Comparison of ENCODE assay signal across 16 cellular contexts in genomic region chrX:24243692-24244091, GRCh38.
DNase-seq lines count a peak whose midpoint lies in the region; ATAC-seq and TF ChIP-seq lines count a peak whose summit lies in the region.
"Had no signal": no experiment of that assay in that cellular context is flagged by ENCODE, and none has a peak within 500 bp of the region (broad histone marks: within the 10 kb centered on the region; RNA-seq: fewer than 3 reads in every experiment).

No MANE protein-coding gene starts in this region.

- H3K36me3 ChIP-seq in mammary epithelial cell (ENCODE audit: insufficient read depth, low read length) = no peaks in the 10 kb centered on the region
- no peaks in the 10 kb centered on the region for H3K36me3 ChIP-seq in OCI-LY3 (replicated peaks; ENCODE audit: low read depth, low read length)

- no peaks in the 10 kb centered on the region for H3K79me2 ChIP-seq in mammary epithelial cell (ENCODE audit: insufficient read depth, low read length)
- H3K79me2 ChIP-seq in OCI-LY3 (ENCODE audit: low read length) = no peaks in the 10 kb centered on the region

- no peak overlapping the region for H3K27ac Mint-ChIP-seq in MCF 10A (ENCODE audit: low read depth, unreplicated experiment)
- H3K27ac Mint-ChIP-seq in stimulated activated naive CD8-positive, alpha-beta T cell treated with anti-CD3 and anti-CD28 coated beads, Interleukin-15, Interleukin-2, amounts not matched to agents 100 ng/mL and 50 ng/mL, for 24 hours = peak overlapping the region; percentile 18
- H3K27ac Mint-ChIP-seq: activated CD4-positive, alpha-beta memory T cell treated with anti-CD3 and anti-CD28 coated beads for 36 hours; activated T-helper 1 cell treated with anti-CD3 and anti-CD28 coated beads, Interleukin-12 subunit alpha, Interleukin-12 subunit beta, Interleukin-2, Interleukin-4 antibody, amounts not matched to agents 30 ng/mL and 10 ng/mL and 1 ng/mL, durations not matched to agents 14 hours and 24 hours and 36 hours; H9 had no signal

- peaks cover 12% of the 10 kb centered on the region for H3K27me3 Mint-ChIP-seq in MCF 10A (ENCODE audit: insufficient read depth, unreplicated experiment)
- no peaks in the 10 kb centered on the region for H3K27me3 Mint-ChIP-seq in stimulated activated naive CD8-positive, alpha-beta T cell treated with anti-CD3 and anti-CD28 coated beads, Interleukin-15, Interleukin-2, amounts not matched to agents 100 ng/mL and 50 ng/mL, for 24 hours
- H3K27me3 Mint-ChIP-seq: activated CD4-positive, alpha-beta memory T cell treated with anti-CD3 and anti-CD28 coated beads for 36 hours had no signal

- 83% methylated on average over 3 of the region's 3 CpGs for WGBS in mammary epithelial cell (ENCODE audit: low coverage, missing lambda C conversion rate)

- H3K27me3 ChIP-seq in mammary epithelial cell (ENCODE audit: insufficient read depth, low read length) (no peaks in the 10 kb centered on the region), OCI-LY3 (ENCODE audit: low read depth, low read length) (no peaks in the 10 kb centered on the region)

- H2AFZ ChIP-seq in mammary epithelial cell (ENCODE audit: low read depth, low read length) (no peak overlapping the region), OCI-LY3 (ENCODE audit: low read depth, low read length) (no peak overlapping the region)

- H3K4me2 ChIP-seq in mammary epithelial cell (ENCODE audit: insufficient read depth, low read depth, low read length) = no peak overlapping the region
- H3K4me2 ChIP-seq in OCI-LY3 (ENCODE audit: low read length) = peak overlapping the region; percentile 82; the same call in 1 of the 2 replicates

- no TSS peak for BruUV-seq in MCF 10A (replicated peaks; lab: Mats Ljungman, UMichigan)
- no TSS peak for BruUV-seq in mammary epithelial cell (replicated peaks; lab: Mats Ljungman, UMichigan)

- dilution Hi-C loops in mammary epithelial cell (cut with HindIII; ENCODE audit: low sequenced_read_pairs) = no loop called here

- POLR2A ChIA-PET in MCF 10A (lab: Yijun Ruan, JAX) = interaction anchor here (0.7 to 1.6 kb wide), 5 partner anchors 8 to 187 kb away, joined by 3 to 5 read pairs (median 3); no protein-coding TSS in a partner anchor

- no peak overlapping the region for H3K4me3 ChIP-seq in mammary epithelial cell (replicated peaks in 1 of 3; ENCODE audit: insufficient read depth in 1 of 3, low read depth in 2 of 3, low read length in 3 of 3)
- H3K4me3 ChIP-seq in OCI-LY3 (ENCODE audit: low read length) = no peak overlapping the region

- no peak overlapping the region for H3K9ac ChIP-seq in mammary epithelial cell (ENCODE audit: insufficient read depth, low read length)
- H3K9ac ChIP-seq in OCI-LY3 (ENCODE audit: low read length) = no peak overlapping the region

- intact Hi-C loops in MCF 10A (cut with micrococcal nuclease) = loop anchor here (2.0 to 5.0 kb wide), 2 partner anchors 91 to 335 kb away; partner anchors contain the start of gene CXorf58
- intact Hi-C loops in mammary epithelial cell (cut with micrococcal nuclease) = loop anchor here (5.0 to 10.0 kb wide), 3 partner anchors 91 to 549 kb away; partner anchors contain the start of genes APOO and CXorf58

- in situ Hi-C loops in mammary epithelial cell (cut with MboI; ENCODE audit: low sequenced_read_pairs in 2 of 2) = no loop called here

- H3K36me3 Mint-ChIP-seq in MCF 10A (ENCODE audit: insufficient read depth, unreplicated experiment) = no peaks in the 10 kb centered on the region
- no peaks in the 10 kb centered on the region for H3K36me3 Mint-ChIP-seq in stimulated activated naive CD8-positive, alpha-beta T cell treated with anti-CD3 and anti-CD28 coated beads, Interleukin-15, Interleukin-2, amounts not matched to agents 100 ng/mL and 50 ng/mL, for 24 hours (ENCODE audit: low read depth)
- H3K36me3 Mint-ChIP-seq: activated CD4-positive, alpha-beta memory T cell treated with anti-CD3 and anti-CD28 coated beads for 36 hours; IgD-negative memory B cell had no signal

- peaks cover 20% of the 10 kb centered on the region for H3K4me1 Mint-ChIP-seq in MCF 10A (ENCODE audit: insufficient read depth, unreplicated experiment)
- peaks cover 10% of the 10 kb centered on the region for H3K4me1 Mint-ChIP-seq in stimulated activated naive CD8-positive, alpha-beta T cell treated with anti-CD3 and anti-CD28 coated beads, Interleukin-15, Interleukin-2, amounts not matched to agents 100 ng/mL and 50 ng/mL, for 24 hours (ENCODE audit: low read depth)

- DNase-seq in MCF 10A (ENCODE audit: unreplicated experiment) (peak; percentile 33), mammary epithelial cell (no peak), fibroblast of gingiva (ENCODE audit: low read depth) (peak; percentile 80), HuH-7.5 (ENCODE audit: low spot score) (no peak), iPS-NIHi7 (ENCODE audit: extremely low spot score) (no peak)
- DNase-seq: activated CD4-positive, alpha-beta memory T cell treated with anti-CD3 and anti-CD28 coated beads for 36 hours; DMS153; H9; NCI-H1105; NCI-H2171 treated with DMSO at 0.1 percent for 48 hours had no signal

- no peaks in the 10 kb centered on the region for H4K20me1 ChIP-seq in mammary epithelial cell (ENCODE audit: insufficient read depth, low read length)
- H4K20me1 ChIP-seq in OCI-LY3 (ENCODE audit: insufficient read depth, low read length) = no peaks in the 10 kb centered on the region

- no peaks in the 10 kb centered on the region for H3K9me3 Mint-ChIP-seq in MCF 10A (ENCODE audit: unreplicated experiment)
- H3K9me3 Mint-ChIP-seq in stimulated activated naive CD8-positive, alpha-beta T cell treated with anti-CD3 and anti-CD28 coated beads, Interleukin-15, Interleukin-2, amounts not matched to agents 100 ng/mL and 50 ng/mL, for 24 hours = no peaks in the 10 kb centered on the region
- H3K9me3 Mint-ChIP-seq: activated CD4-positive, alpha-beta memory T cell treated with anti-CD3 and anti-CD28 coated beads for 36 hours; activated T-helper 1 cell treated with anti-CD3 and anti-CD28 coated beads, Interleukin-12 subunit alpha, Interleukin-12 subunit beta, Interleukin-2, Interleukin-4 antibody, amounts not matched to agents 30 ng/mL and 10 ng/mL and 1 ng/mL, durations not matched to agents 14 hours and 24 hours and 36 hours; dendritic cell treated with granulocyte-macrophage colony-stimulating factor and Interleukin-4, amounts not matched to agents 40 ng/mL and 50 ng/mL, for 4 days; H9; IgD-negative memory B cell had no signal

- H3K4me1 ChIP-seq in mammary epithelial cell (ENCODE audit: insufficient read depth, low read length) (peaks cover 14% of the 10 kb centered on the region), OCI-LY3 (ENCODE audit: low read length) (peaks cover 16% of the 10 kb centered on the region)

- no peaks in the 10 kb centered on the region for H3K9me3 ChIP-seq in mammary epithelial cell (replicated peaks; ENCODE audit: insufficient read depth, low read length)
- H3K9me3 ChIP-seq in OCI-LY3 (ENCODE audit: insufficient read depth, low read length) = no peaks in the 10 kb centered on the region

- H3K27ac ChIP-seq in mammary epithelial cell (ENCODE audit: insufficient read depth, low read depth, low read length) (no peak overlapping the region), OCI-LY3 (ENCODE audit: low read length) (no peak overlapping the region)

- no peak for ATAC-seq in GM18868 (IDR thresholded peaks at IDR 0.05; ENCODE audit: unreplicated experiment)

- no peak overlapping the region for H3K4me3 Mint-ChIP-seq in MCF 10A (ENCODE audit: unreplicated experiment)
- H3K4me3 Mint-ChIP-seq in stimulated activated naive CD8-positive, alpha-beta T cell treated with anti-CD3 and anti-CD28 coated beads, Interleukin-15, Interleukin-2, amounts not matched to agents 100 ng/mL and 50 ng/mL, for 24 hours = peak overlapping the region; percentile 3
- H3K4me3 Mint-ChIP-seq: activated CD4-positive, alpha-beta memory T cell treated with anti-CD3 and anti-CD28 coated beads for 36 hours; activated T-helper 1 cell treated with anti-CD3 and anti-CD28 coated beads, Interleukin-12 subunit alpha, Interleukin-12 subunit beta, Interleukin-2, Interleukin-4 antibody, amounts not matched to agents 30 ng/mL and 10 ng/mL and 1 ng/mL, durations not matched to agents 14 hours and 24 hours and 36 hours; dendritic cell treated with granulocyte-macrophage colony-stimulating factor and Interleukin-4, amounts not matched to agents 40 ng/mL and 50 ng/mL, for 4 days; H9 had no signal

- CTCF ChIA-PET in MCF 10A (lab: Yijun Ruan, JAX) (interaction anchor here (0.7 to 1.8 kb wide), 3 partner anchors 86 to 346 kb away, joined by 3 to 7 read pairs (median 5); no protein-coding TSS in a partner anchor), mammary epithelial cell (lab: Charles Lee; ENCODE audit: low non-redundant PET) (no interaction called here)

- TF ChIP-seq CTCF in MCF 10A (IDR thresholded peaks at IDR 0.05; ENCODE audit: unreplicated experiment) (no peak), mammary epithelial cell (conservative IDR thresholded peaks at IDR 0.05 in 1 of 2, IDR thresholded peaks at IDR 0.05 in 1 of 2; ENCODE audit: extremely low read depth in 1 of 2, insufficient read depth in 1 of 2, low read depth in 1 of 2, low read length in 2 of 2) (no peak), OCI-LY3 (IDR thresholded peaks at IDR 0.05; ENCODE audit: low read depth, low read length) (no peak)

Comparison
In these comparisons a context has a peak if more than half of its experiments do, and no peak if none do; other contexts are left out.
1. DNase-seq: peak in MCF 10A (single experiment) and fibroblast of gingiva (single experiment); none in mammary epithelial cell (single experiment), HuH-7.5 (single experiment) and iPS-NIHi7 (single experiment).